Comparison of ENCODE assay signal across 8 cellular contexts in genomic region chr5:135033026-135033861, GRCh38. TPM values are rescaled to one million over a fixed set of nuclear protein-coding genes. Genes with fewer than 3 reads are reported as not detected.
DNase-seq lines count a peak whose midpoint lies in the region; ATAC-seq and TF ChIP-seq lines count a peak whose summit lies in the region.

No MANE protein-coding gene starts in this region.

- TF ChIP-seq CTCF in VCaP (conservative IDR thresholded peaks at IDR 0.05) (no peak), gastroesophageal sphincter (IDR thresholded peaks at IDR 0.05) (no peak)

- no peak for TF ChIP-seq EP300 in gastroesophageal sphincter (IDR thresholded peaks at IDR 0.05)

- H3K27me3 ChIP-seq in gastroesophageal sphincter (peaks cover 100% of the 10 kb centered on the region), skeletal muscle tissue (ENCODE audit: control insufficient read depth in 3 of 3, insufficient read depth in 3 of 3, low read length in 3 of 3) (peaks cover 51 to 60% (median 60%) of the 10 kb centered on the region in 3 donors)

- H3K27ac ChIP-seq in VCaP (peak overlapping the region; percentile 95), gastroesophageal sphincter (peak overlapping the region; percentile 68 to 94 (median 84)), skeletal muscle tissue (ENCODE audit: low read depth, low read length) (peak overlapping the region; percentile 89)

- H3K36me3 ChIP-seq in gastroesophageal sphincter (peaks cover 0 to 7% of the 10 kb centered on the region in 2 donors), skeletal muscle tissue (ENCODE audit: control insufficient read depth in 3 of 3, insufficient read depth in 3 of 3, low read length in 3 of 3) (peaks cover 0 to 6% (median 5%) of the 10 kb centered on the region in 3 donors)

- DNase-seq in DMS114 treated with DMSO at 0.1 percent for 48 hours (lab: John Stamatoyannopoulos, UW; ENCODE audit: unreplicated experiment) (peak; percentile 39), HS-5 (ENCODE audit: low read depth) (peak; percentile 42)
- no peak for DNase-seq in NK-92 treated with Interleukin-12 subunit alpha and Interleukin-12 subunit beta, amount 100 ng/mL, for 24 hours (lab: John Stamatoyannopoulos, UW)

- H3K9me3 ChIP-seq in gastroesophageal sphincter, result no peaks in the 10 kb centered on the region
- H3K9me3 ChIP-seq in skeletal muscle tissue (ENCODE audit: control insufficient read depth in 3 of 3, low read length in 3 of 3), result no peaks in the 10 kb centered on the region

- H3K4me3 ChIP-seq in gastroesophageal sphincter (peak overlapping the region; percentile 72 to 89), skeletal muscle tissue (ENCODE audit: low read length in 3 of 3) (peak overlapping the region; percentile 75 to 87 (median 75))

- TF ChIP-seq POLR2A in gastroesophageal sphincter (IDR thresholded peaks at IDR 0.05), result peak in 1 of 2 donors; percentile 28

- peak overlapping the region; percentile 73 to 91 (median 90) for H3K9ac ChIP-seq in skeletal muscle tissue (ENCODE audit: low read depth in 1 of 3, low read length in 3 of 3)

- H3K4me1 ChIP-seq in gastroesophageal sphincter, result peaks cover 0 to 80% (median 27%) of the 10 kb centered on the region in 3 donors
- H3K4me1 ChIP-seq in skeletal muscle tissue (ENCODE audit: control insufficient read depth in 3 of 3, insufficient read depth in 3 of 3, low read length in 3 of 3), result peaks cover 26 to 29% (median 26%) of the 10 kb centered on the region in 3 donors

- 1 to 3% methylated on average over 11 to 29 of the region's 88 CpGs for WGBS in gastroesophageal sphincter (ENCODE audit: low coverage in 1 of 2), 2 donors

- ATAC-seq in gastroesophageal sphincter (peak; percentile 13), GM21825 (IDR thresholded peaks at IDR 0.05; ENCODE audit: unreplicated experiment) (no peak), HG03520 (IDR thresholded peaks at IDR 0.05; ENCODE audit: unreplicated experiment) (no peak)

RNA-seq across cellular contexts. Expression of gene PITX1, which starts 0.8 kb away (rescaled TPM):
- total RNA-seq in gastroesophageal sphincter (100 to 1,000 TPM in 2 of 4 donors, 10 to 100 TPM in 2; 17.0 to 182 (median 79.6) TPM), skeletal muscle tissue (2.6 TPM)
